24 cellular contexts compared by ENCODE assay signal in genomic region chr5:16744164-16744880, GRCh38.
DNase-seq lines count a peak whose midpoint lies in the region; ATAC-seq and TF ChIP-seq lines count a peak whose summit lies in the region.
"Had no signal": no experiment of that assay in that cellular context is flagged by ENCODE, and none has a peak within 500 bp of the region (broad histone marks: within the 10 kb centered on the region; RNA-seq: fewer than 3 reads in every experiment).

No MANE protein-coding gene starts in this region.

- no peaks in the 10 kb centered on the region for H3K9me2 ChIP-seq in Karpas-422 (replicated peaks; ENCODE audit: insufficient read depth, low read length)

- H3K27ac Mint-ChIP-seq in endothelial cell (ENCODE audit: unreplicated experiment) (peak overlapping the region; percentile 52), neural progenitor cell (peak overlapping the region; percentile 16)
- H3K27ac Mint-ChIP-seq: activated naive CD8-positive, alpha-beta T cell treated with anti-CD3 and anti-CD28 coated beads, Interleukin-2, amount 50 U/mL, for 24 hours; dendritic cell treated with granulocyte-macrophage colony-stimulating factor and Interleukin-4, amounts not matched to agents 40 ng/mL and 50 ng/mL, for 4 days had no signal

- H3K36me3 ChIP-seq in neural progenitor cell (no peaks in the 10 kb centered on the region), WERI-Rb-1 (peaks cover 6% of the 10 kb centered on the region; the same call in 1 of the 2 replicates), Karpas-422 (ENCODE audit: insufficient read depth, low read length) (no peaks in the 10 kb centered on the region)

- DNase-seq in GM12865 (ENCODE audit: low read depth) (peak; percentile 6), LHCN-M2 (ENCODE audit: low read depth) (peak; percentile 63), endothelial cell (ENCODE audit: low spot score) (no peak), neural progenitor cell (ENCODE audit: low spot score) (no peak), GM03348 (ENCODE audit: low spot score) (no peak), WERI-Rb-1 (no peak), Karpas-422 (no peak)
- DNase-seq: ACHN; activated effector memory CD4-positive, alpha-beta T cell treated with anti-CD3 and anti-CD28 coated beads, Interleukin-2, amount 50 U/mL, for 16 hours; activated naive CD8-positive, alpha-beta T cell treated with anti-CD3 and anti-CD28 coated beads, Interleukin-2, amount 50 U/mL, for 24 hours; activated T-cell treated with anti-CD3 and anti-CD28 coated beads for 4 hours; MM.1S; NCI-H1417; NCI-H2081; NCI-H226; NCI-H69; right cardiac atrium; stimulated activated CD4-positive, alpha-beta T cell treated with anti-CD3 and anti-CD28 coated beads, Interleukin-2, amount 100 ng/mL, for 48 hours had no signal

- H3K36me3 Mint-ChIP-seq in endothelial cell (ENCODE audit: low read depth, unreplicated experiment): peaks cover 22% of the 10 kb centered on the region
- H3K36me3 Mint-ChIP-seq in neural progenitor cell: peaks cover 16% of the 10 kb centered on the region

- H3K4me3 Mint-ChIP-seq in endothelial cell (ENCODE audit: unreplicated experiment) (no peak overlapping the region), neural progenitor cell (no peak overlapping the region)
- H3K4me3 Mint-ChIP-seq: activated naive CD8-positive, alpha-beta T cell treated with anti-CD3 and anti-CD28 coated beads, Interleukin-2, amount 50 U/mL, for 24 hours; central memory CD8-positive, alpha-beta T cell; dendritic cell treated with granulocyte-macrophage colony-stimulating factor and Interleukin-4, amounts not matched to agents 40 ng/mL and 50 ng/mL, for 4 days had no signal

- no peak overlapping the region for H3K27ac ChIP-seq in neural progenitor cell
- no peak overlapping the region for H3K27ac ChIP-seq in WERI-Rb-1
- no peak overlapping the region for H3K27ac ChIP-seq in Karpas-422 (ENCODE audit: low read length)
- H3K27ac ChIP-seq: parathyroid adenoma, SJSA1 had no signal

- H3K79me2 ChIP-seq in neural progenitor cell (ENCODE audit: low read depth) (peaks cover 12% of the 10 kb centered on the region), Karpas-422 (ENCODE audit: low read length) (no peaks in the 10 kb centered on the region)
- H3K79me2 ChIP-seq: parathyroid adenoma had no signal

- ATAC-seq in HG03571 (IDR thresholded peaks at IDR 0.05; ENCODE audit: unreplicated experiment): no peak
- ATAC-seq: activated naive CD8-positive, alpha-beta T cell treated with anti-CD3 and anti-CD28 coated beads, Interleukin-2, amount 50 U/mL, for 24 hours; right cardiac atrium had no signal

- H3K27me3 ChIP-seq in neural progenitor cell (no peaks in the 10 kb centered on the region), WERI-Rb-1 (ENCODE audit: insufficient read depth, low read depth, severe bottlenecking) (no peaks in the 10 kb centered on the region), Karpas-422 (ENCODE audit: low read length) (no peaks in the 10 kb centered on the region)
- H3K27me3 ChIP-seq: SJSA1, upper lobe of left lung had no signal

- H2AFZ ChIP-seq in neural progenitor cell (replicated peaks): no peak overlapping the region
- no peak overlapping the region for H2AFZ ChIP-seq in Karpas-422 (ENCODE audit: low read length)
- H2AFZ ChIP-seq: parathyroid adenoma had no signal

- no peak for TF ChIP-seq CTCF in GM12865 (IDR thresholded peaks at IDR 0.05; ENCODE audit: insufficient read depth, low read depth, low read length, missing control alignments)
- no peak for TF ChIP-seq CTCF in endothelial cell (IDR thresholded peaks at IDR 0.05; ENCODE audit: unreplicated experiment)
- TF ChIP-seq CTCF in neural progenitor cell (IDR thresholded peaks at IDR 0.05): no peak
- no peak for TF ChIP-seq CTCF in WERI-Rb-1 (IDR thresholded peaks at IDR 0.05; ENCODE audit: low read depth, low read length)

- H3K9me3 Mint-ChIP-seq in endothelial cell (ENCODE audit: unreplicated experiment): no peaks in the 10 kb centered on the region
- peaks cover 2% of the 10 kb centered on the region for H3K9me3 Mint-ChIP-seq in neural progenitor cell
- H3K9me3 Mint-ChIP-seq: activated naive CD8-positive, alpha-beta T cell treated with anti-CD3 and anti-CD28 coated beads, Interleukin-2, amount 50 U/mL, for 24 hours; central memory CD8-positive, alpha-beta T cell; dendritic cell treated with granulocyte-macrophage colony-stimulating factor and Interleukin-4, amounts not matched to agents 40 ng/mL and 50 ng/mL, for 4 days had no signal

- H3K4me1 ChIP-seq in neural progenitor cell: peaks cover 33% of the 10 kb centered on the region
- no peaks in the 10 kb centered on the region for H3K4me1 ChIP-seq in Karpas-422 (ENCODE audit: low read length)

- H3K27me3 Mint-ChIP-seq in endothelial cell (ENCODE audit: unreplicated experiment): peaks cover 17% of the 10 kb centered on the region
- H3K27me3 Mint-ChIP-seq in neural progenitor cell (ENCODE audit: insufficient read depth, low read depth): no peaks in the 10 kb centered on the region

- H3K9ac ChIP-seq in neural progenitor cell: no peak overlapping the region
- H3K9ac ChIP-seq in Karpas-422 (ENCODE audit: low read length): no peak overlapping the region
- H3K9ac ChIP-seq: parathyroid adenoma had no signal

- H3K4me3 ChIP-seq in GM12865 (ENCODE audit: low read depth, low read length) (no peak overlapping the region), neural progenitor cell (no peak overlapping the region), WERI-Rb-1 (ENCODE audit: low read depth, low read length) (no peak overlapping the region), Karpas-422 (ENCODE audit: low read length) (no peak overlapping the region)
- H3K4me3 ChIP-seq: SJSA1, upper lobe of left lung had no signal

- H3F3A ChIP-seq in neural progenitor cell (ENCODE audit: low read depth): peaks cover 48% of the 10 kb centered on the region

- peaks cover 40% of the 10 kb centered on the region for H3K4me1 Mint-ChIP-seq in endothelial cell (ENCODE audit: unreplicated experiment)
- peaks cover 43% of the 10 kb centered on the region for H3K4me1 Mint-ChIP-seq in neural progenitor cell
- H3K4me1 Mint-ChIP-seq: activated naive CD8-positive, alpha-beta T cell treated with anti-CD3 and anti-CD28 coated beads, Interleukin-2, amount 50 U/mL, for 24 hours; central memory CD8-positive, alpha-beta T cell had no signal

- no peaks in the 10 kb centered on the region for H3K9me3 ChIP-seq in neural progenitor cell (ENCODE audit: low read depth)
- H3K9me3 ChIP-seq in WERI-Rb-1 (ENCODE audit: severe bottlenecking): no peaks in the 10 kb centered on the region
- H3K9me3 ChIP-seq in Karpas-422 (ENCODE audit: low read length): no peaks in the 10 kb centered on the region
- H3K9me3 ChIP-seq: SJSA1, upper lobe of left lung had no signal

- H3K4me2 ChIP-seq in neural progenitor cell: no peak overlapping the region
- H3K4me2 ChIP-seq in Karpas-422 (ENCODE audit: low read depth, low read length, poor library complexity, severe bottlenecking): no peak overlapping the region

- H4K20me1 ChIP-seq in neural progenitor cell (ENCODE audit: low read depth) (peaks cover 7% of the 10 kb centered on the region), Karpas-422 (ENCODE audit: insufficient read depth, low read depth, low read length) (no peaks in the 10 kb centered on the region)

Comparison
In these comparisons a context has a peak if more than half of its experiments do, and no peak if none do; other contexts are left out.
1. DNase-seq: peak in GM12865 (single experiment) and LHCN-M2 (single experiment); none in endothelial cell (single experiment), neural progenitor cell (single experiment), GM03348 (single experiment), WERI-Rb-1 (single experiment) and Karpas-422 (single experiment).